In genomic region chr1:150566589-150567340, GRCh38 we compare ENCODE assay signal across 3 cellular contexts.
A peak's percentile ranks its signal among the peaks of the same experiment; 100 is the strongest.
TF ChIP-seq lines count a peak whose summit lies in the region.

No MANE protein-coding gene starts in this region.

TF ChIP-seq in SK-N-SH, 30 proteins besides CTCF, POLR2A, EP300 and RAD21:
- no peak for TF ChIP-seq RFX5 (IDR thresholded peaks at IDR 0.05; ENCODE audit: low read length)
- TF ChIP-seq EZH2phosphoT487 (IDR thresholded peaks at IDR 0.05; ENCODE audit: borderline replicate concordance, low read depth): no peak
- TF ChIP-seq NFIC (IDR thresholded peaks at IDR 0.05; ENCODE audit: borderline replicate concordance): no peak
- TF ChIP-seq ZBTB33 (IDR thresholded peaks at IDR 0.05; ENCODE audit: borderline replicate concordance, low read depth): no peak
- no peak for TF ChIP-seq GATA2 (CRISPR knock-in tag; IDR thresholded peaks at IDR 0.05)
- no peak for TF ChIP-seq NRF1 (IDR thresholded peaks at IDR 0.05; ENCODE audit: low read depth, low read length)
- TF ChIP-seq RCOR1 (IDR thresholded peaks at IDR 0.05; ENCODE audit: low read length): no peak
- TF ChIP-seq TAF1 (IDR thresholded peaks at IDR 0.05; ENCODE audit: borderline replicate concordance, low read depth, low read length): no peak
- TF ChIP-seq, protein P1, sequence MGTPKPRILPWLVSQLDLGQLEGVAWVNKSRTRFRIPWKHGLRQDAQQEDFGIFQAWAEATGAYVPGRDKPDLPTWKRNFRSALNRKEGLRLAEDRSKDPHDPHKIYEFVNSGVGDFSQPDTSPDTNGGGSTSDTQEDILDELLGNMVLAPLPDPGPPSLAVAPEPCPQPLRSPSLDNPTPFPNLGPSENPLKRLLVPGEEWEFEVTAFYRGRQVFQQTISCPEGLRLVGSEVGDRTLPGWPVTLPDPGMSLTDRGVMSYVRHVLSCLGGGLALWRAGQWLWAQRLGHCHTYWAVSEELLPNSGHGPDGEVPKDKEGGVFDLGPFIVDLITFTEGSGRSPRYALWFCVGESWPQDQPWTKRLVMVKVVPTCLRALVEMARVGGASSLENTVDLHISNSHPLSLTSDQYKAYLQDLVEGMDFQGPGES (IDR thresholded peaks at IDR 0.05; ENCODE audit: low read depth, low read length): no peak
TF ChIP-seq in SK-N-SH: peak in this region for 0.

TF ChIP-seq in SK-N-SH treated with all-trans-retinoic acid at 6 μM for 48 hours, 23 proteins besides CTCF, POLR2A, EP300 and RAD21:
- TF ChIP-seq GLIS3 (CRISPR knock-in tag; IDR thresholded peaks at IDR 0.05) (no peak), ZNF70 (CRISPR knock-in tag; IDR thresholded peaks at IDR 0.05) (no peak), ISL1 (CRISPR knock-in tag; IDR thresholded peaks at IDR 0.05) (no peak), RARB (CRISPR knock-in tag; IDR thresholded peaks at IDR 0.05) (no peak; the same call in 1 of the 2 replicates), ZNF565 (CRISPR knock-in tag; conservative IDR thresholded peaks at IDR 0.05; ENCODE audit: low read depth) (no peak), ZFP30 (CRISPR knock-in tag; IDR thresholded peaks at IDR 0.05) (no peak)

TF ChIP-seq in HepG2, 621 proteins besides CTCF, POLR2A, EP300 and RAD21:
- TF ChIP-seq ZNF343 (CRISPR knock-in tag; IDR thresholded peaks at IDR 0.05) (no peak), ZNF121 (CRISPR knock-in tag; IDR thresholded peaks at IDR 0.05) (0 out of 2 replicates have a peak, but pooled peaks have one; percentile 21)
